Comparison of ENCODE assay signal across 26 cellular contexts in the genomic region with DNA sequence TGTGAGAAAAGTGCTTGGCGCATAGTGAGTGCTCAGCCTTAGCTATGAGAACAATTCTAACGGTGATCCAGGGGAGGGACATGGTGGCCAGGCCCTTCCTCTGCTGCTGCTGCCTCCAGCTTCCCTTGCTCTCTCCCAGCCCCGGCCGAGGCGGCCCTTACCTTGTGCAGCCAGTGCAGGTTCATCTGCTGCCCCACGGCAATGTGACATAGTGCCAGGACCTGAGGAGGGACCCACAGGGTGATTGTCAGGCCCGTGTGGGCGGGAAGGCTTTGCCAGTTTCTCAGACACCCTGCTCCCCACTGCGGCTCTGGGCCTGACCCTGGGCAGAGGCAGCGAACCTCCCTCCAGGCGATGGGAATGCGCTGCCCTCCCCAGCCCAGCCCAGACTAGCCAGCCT.
"Had no signal": no experiment of that assay in that cellular context is flagged by ENCODE, and none has a peak within 500 bp of the region (broad histone marks: within the 10 kb centered on the region; RNA-seq: fewer than 3 reads in every experiment).

No MANE protein-coding gene starts in this region.

- FAIRE-seq: bronchial epithelial cell, TTC549 had no signal

- H3K4me1 ChIP-seq: SJSA1 had no signal

- H3K27me3 ChIP-seq: SJSA1 had no signal

- H3K9me3 ChIP-seq: SJSA1, SK-N-SH had no signal

- H3K4me3 ChIP-seq: SJSA1 had no signal

- H3K4me2 ChIP-seq: SK-N-SH had no signal

- DNase-seq: activated CD4-positive, alpha-beta memory T cell treated with anti-CD3 and anti-CD28 coated beads for 36 hours; activated CD4-positive, alpha-beta T cell treated with anti-CD3 and anti-CD28 coated beads for 36 hours; activated CD4-positive, alpha-beta T cell treated with anti-CD3 and anti-CD28 coated beads, Interleukin-2, amount 10 ng/mL, durations not matched to agents 7 days and 5 days; activated CD8-positive, alpha-beta memory T cell treated with anti-CD3 and anti-CD28 coated beads, Interleukin-2, amount 50 U/mL, for 4 hours; activated effector memory CD4-positive, alpha-beta T cell treated with Interleukin-2 at 50 U/mL for 16 hours; activated naive CD4-positive, alpha-beta T cell treated with anti-CD3 and anti-CD28 coated beads, Interleukin-2, amount 10 ng/mL, durations not matched to agents 7 days and 5 days; activated naive CD8-positive, alpha-beta T cell treated with anti-CD3 and anti-CD28 coated beads, Interleukin-2, amount 50 U/mL, for 24 hours; activated T-cell treated with anti-CD3 and anti-CD28 coated beads for 4 hours; activated T-cell treated with anti-CD3 and anti-CD28 coated beads, Interleukin-2, amount 50 U/mL, for 48 hours; anterior cingulate cortex; cerebellar nuclear complex; NCI-H1092 treated with DMSO at 0.1 percent for 48 hours; NCI-H1417; NCI-H146; NCI-H187 treated with DMSO at 0.1 percent for 48 hours; NCI-H2081; NCI-H2171 treated with DMSO at 0.1 percent for 48 hours; NCI-H226; NCI-H446 treated with DMSO at 0.1 percent for 48 hours; NCI-H524; NCI-H69; SHP77 treated with DMSO at 0.1 percent for 48 hours; SK-N-SH had no signal

- H3K27ac ChIP-seq: SJSA1 had no signal

- H3K9ac ChIP-seq: SK-N-SH had no signal

- H3K36me3 ChIP-seq: SJSA1 had no signal
